29 cellular contexts compared by ENCODE assay signal in the genomic region with DNA sequence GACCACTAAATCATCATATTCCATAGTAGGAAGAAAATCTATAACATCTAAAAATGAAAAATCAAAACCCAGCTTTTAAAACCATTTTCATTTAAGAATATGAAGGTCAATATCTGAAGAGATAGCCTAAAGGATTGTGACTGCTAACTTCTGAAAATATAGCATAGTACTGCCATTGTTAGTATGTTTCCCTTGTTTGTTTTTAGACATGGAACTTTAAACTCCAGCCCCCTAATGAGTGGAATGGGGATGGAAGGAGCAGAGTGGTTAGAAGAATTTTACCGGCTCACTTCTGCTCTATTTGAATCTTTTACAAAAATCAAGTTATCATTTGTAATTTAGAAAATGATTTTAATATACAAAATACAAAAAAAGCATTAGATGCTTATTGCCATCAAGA.
"Had no signal": no experiment of that assay in that cellular context is flagged by ENCODE, and none has a peak within 500 bp of the region (broad histone marks: within the 10 kb centered on the region; RNA-seq: fewer than 3 reads in every experiment).

No MANE protein-coding gene starts in this region.

- H3K27ac Mint-ChIP-seq: stimulated activated effector memory CD8-positive, alpha-beta T cell treated with anti-CD3 and anti-CD28 coated beads, Interleukin-12 subunit alpha, Interleukin-12 subunit beta, amount 100 ng/mL, for 72 hours; stimulated activated memory B cell treated with anti-CD40 and anti-IgM and Interleukin-4, amounts not matched to agents 10 μg/mL and 1 μg/mL and 100 μg/mL, for 72 hours; stimulated activated naive B cell treated with anti-CD40 and anti-IgM and Interleukin-4, amounts not matched to agents 10 μg/mL and 1 μg/mL and 100 μg/mL, for 72 hours; stimulated activated naive CD8-positive, alpha-beta T cell treated with anti-CD3 and anti-CD28 coated beads, Interleukin-15, amount 100 ng/mL, for 72 hours; stimulated activated naive CD8-positive, alpha-beta T cell treated with anti-CD3 and anti-CD28 coated beads, Interleukin-15, Interleukin-2, amounts not matched to agents 100 ng/mL and 50 ng/mL, for 24 hours; type B pancreatic cell had no signal

- H3K4me1 ChIP-seq: stomach, suprapubic skin, testis, thyroid gland, tibial artery, tibial nerve, transverse colon, upper lobe of left lung, upper lobe of right lung, uterus, vagina had no signal

- FAIRE-seq: urothelium cell line had no signal

- H3K36me3 Mint-ChIP-seq: stimulated activated effector memory CD8-positive, alpha-beta T cell treated with anti-CD3 and anti-CD28 coated beads, Interleukin-12 subunit alpha, Interleukin-12 subunit beta, amount 100 ng/mL, for 72 hours; stimulated activated memory B cell treated with anti-CD40 and anti-IgM and Interleukin-4, amounts not matched to agents 10 μg/mL and 1 μg/mL and 100 μg/mL, for 72 hours; stimulated activated naive B cell treated with anti-CD40 and anti-IgM and Interleukin-4, amounts not matched to agents 10 μg/mL and 1 μg/mL and 100 μg/mL, for 72 hours; type B pancreatic cell had no signal

- H3K9me3 ChIP-seq: stomach, suprapubic skin, testis, thoracic aorta, thyroid gland, tibial artery, tibial nerve, transverse colon, upper lobe of left lung, upper lobe of right lung, uterus, vagina had no signal

- ATAC-seq: stimulated activated effector memory CD8-positive, alpha-beta T cell treated with anti-CD3 and anti-CD28 coated beads, Interleukin-12 subunit alpha, Interleukin-12 subunit beta, amount 100 ng/mL, for 72 hours; stimulated activated memory B cell treated with anti-CD40 and anti-IgM and Interleukin-4, amounts not matched to agents 10 μg/mL and 1 μg/mL and 100 μg/mL, for 72 hours; stimulated activated naive B cell treated with anti-CD40 and anti-IgM and Interleukin-4, amounts not matched to agents 10 μg/mL and 1 μg/mL and 100 μg/mL, for 72 hours; stimulated activated naive CD8-positive, alpha-beta T cell treated with anti-CD3 and anti-CD28 coated beads, Interleukin-15, amount 100 ng/mL, for 72 hours; stimulated activated naive CD8-positive, alpha-beta T cell treated with anti-CD3 and anti-CD28 coated beads, Interleukin-15, Interleukin-2, amounts not matched to agents 100 U/mL and 50 U/mL, for 24 hours; upper lobe of right lung had no signal

- DNase-seq: stimulated activated CD4-positive, alpha-beta T cell treated with anti-CD3 and anti-CD28 coated beads, Interleukin-2, amount 100 ng/mL, for 48 hours; stimulated activated CD4-positive, alpha-beta T cell treated with anti-CD3 and anti-CD28 coated beads, Interleukin-4, amount 100 ng/mL, for 1 hour; stimulated activated CD4-positive, alpha-beta T cell treated with anti-CD3 and anti-CD28 coated beads, Interleukin-4, amount 100 ng/mL, for 24 hours; stimulated activated CD4-positive, alpha-beta T cell treated with anti-CD3 and anti-CD28 coated beads, Interleukin-4, amount 100 ng/mL, for 4 hours; stimulated activated CD8-positive, alpha-beta memory T cell treated with anti-CD3 and anti-CD28 coated beads, Interleukin-4, amount 100 ng/mL, for 48 hours; stimulated activated naive B cell treated with anti-CD40 and anti-IgM and Interleukin-4, amounts not matched to agents 10 μg/mL and 1 μg/mL and 100 μg/mL, for 72 hours; stimulated activated naive CD4-positive, alpha-beta T cell; stimulated activated naive CD4-positive, alpha-beta T cell treated with Interleukin-2 at 50 U/mL for 16 hours; stimulated activated naive CD8-positive, alpha-beta T cell treated with anti-CD3 and anti-CD28 coated beads, Interleukin-15, amount 100 ng/mL, for 72 hours; stimulated activated naive CD8-positive, alpha-beta T cell treated with anti-CD3 and anti-CD28 coated beads, Interleukin-15, Interleukin-2, amounts not matched to agents 100 U/mL and 50 U/mL, for 24 hours; stomach; substantia nigra; testis; thyroid gland; tibial artery; transverse colon; trophoblast cell; upper lobe of left lung; upper lobe of right lung; uterus had no signal

- H3K27ac ChIP-seq: stomach, suprapubic skin, testis, thoracic aorta, thyroid gland, tibial artery, transverse colon, upper lobe of left lung, upper lobe of right lung, uterus, vagina had no signal

- H3K9me3 Mint-ChIP-seq: stimulated activated memory B cell treated with anti-CD40 and anti-IgM and Interleukin-4, amounts not matched to agents 10 μg/mL and 1 μg/mL and 100 μg/mL, for 72 hours; stimulated activated naive B cell treated with anti-CD40 and anti-IgM and Interleukin-4, amounts not matched to agents 10 μg/mL and 1 μg/mL and 100 μg/mL, for 72 hours; type B pancreatic cell had no signal

- H3K27me3 ChIP-seq: stomach, suprapubic skin, testis, thyroid gland, tibial artery, tibial nerve, transverse colon, upper lobe of left lung, upper lobe of right lung, uterus, vagina had no signal

- H3K4me3 ChIP-seq: stomach, suprapubic skin, testis, thoracic aorta, thyroid gland, tibial artery, tibial nerve, transverse colon, upper lobe of left lung, upper lobe of right lung, uterus, vagina had no signal

- H3K27me3 Mint-ChIP-seq: stimulated activated memory B cell treated with anti-CD40 and anti-IgM and Interleukin-4, amounts not matched to agents 10 μg/mL and 1 μg/mL and 100 μg/mL, for 72 hours; stimulated activated naive B cell treated with anti-CD40 and anti-IgM and Interleukin-4, amounts not matched to agents 10 μg/mL and 1 μg/mL and 100 μg/mL, for 72 hours; stimulated activated naive CD8-positive, alpha-beta T cell treated with anti-CD3 and anti-CD28 coated beads, Interleukin-15, amount 100 ng/mL, for 72 hours; stimulated activated naive CD8-positive, alpha-beta T cell treated with anti-CD3 and anti-CD28 coated beads, Interleukin-15, Interleukin-2, amounts not matched to agents 100 ng/mL and 50 ng/mL, for 24 hours; type B pancreatic cell had no signal

- H3K36me3 ChIP-seq: stomach, suprapubic skin, thoracic aorta, thyroid gland, tibial artery, tibial nerve, transverse colon, upper lobe of left lung, upper lobe of right lung, uterus, vagina had no signal

- H3K4me1 Mint-ChIP-seq: stimulated activated memory B cell treated with anti-CD40 and anti-IgM and Interleukin-4, amounts not matched to agents 10 μg/mL and 1 μg/mL and 100 μg/mL, for 72 hours; stimulated activated naive B cell treated with anti-CD40 and anti-IgM and Interleukin-4, amounts not matched to agents 10 μg/mL and 1 μg/mL and 100 μg/mL, for 72 hours had no signal

- H3K4me3 Mint-ChIP-seq: stimulated activated effector memory CD8-positive, alpha-beta T cell treated with anti-CD3 and anti-CD28 coated beads, Interleukin-12 subunit alpha, Interleukin-12 subunit beta, amount 100 ng/mL, for 72 hours; stimulated activated memory B cell treated with anti-CD40 and anti-IgM and Interleukin-4, amounts not matched to agents 10 μg/mL and 1 μg/mL and 100 μg/mL, for 72 hours; stimulated activated naive B cell treated with anti-CD40 and anti-IgM and Interleukin-4, amounts not matched to agents 10 μg/mL and 1 μg/mL and 100 μg/mL, for 72 hours; stimulated activated naive CD8-positive, alpha-beta T cell treated with anti-CD3 and anti-CD28 coated beads, Interleukin-15, amount 100 ng/mL, for 72 hours; stimulated activated naive CD8-positive, alpha-beta T cell treated with anti-CD3 and anti-CD28 coated beads, Interleukin-15, Interleukin-2, amounts not matched to agents 100 ng/mL and 50 ng/mL, for 24 hours; type B pancreatic cell had no signal
